In genomic region chr16:68003031-68003430, GRCh38 we compare ENCODE assay signal across 32 cellular contexts. TPM values are rescaled to one million over a fixed set of nuclear protein-coding genes. Genes with fewer than 3 reads are reported as not detected.
DNase-seq lines count a peak whose midpoint lies in the region; ATAC-seq and TF ChIP-seq lines count a peak whose summit lies in the region.
"Had no signal": no experiment of that assay in that cellular context is flagged by ENCODE, and none has a peak within 500 bp of the region (broad histone marks: within the 10 kb centered on the region; RNA-seq: fewer than 3 reads in every experiment).

No MANE protein-coding gene starts in this region.

- H3K27me3 Mint-ChIP-seq in CD4-positive, alpha-beta memory T cell: no peaks in the 10 kb centered on the region
- H3K27me3 Mint-ChIP-seq in Caco-2 (ENCODE audit: insufficient read depth, unreplicated experiment): no peaks in the 10 kb centered on the region
- H3K27me3 Mint-ChIP-seq: activated CD8-positive, alpha-beta T cell treated with anti-CD3 and anti-CD28 coated beads for 36 hours; activated naive CD4-positive, alpha-beta T cell treated with anti-CD3 and anti-CD28 coated beads, Interleukin-2, amount 10 ng/mL, durations not matched to agents 7 days and 5 days; activated T-helper 17 cell treated with anti-CD3 and anti-CD28 coated beads, Interleukin-2, amount 50 U/mL, for 72 hours had no signal

- no peak overlapping the region for H2AFZ ChIP-seq in IMR-90 (replicated peaks; ENCODE audit: low read length, poor library complexity)
- H2AFZ ChIP-seq in osteoblast (ENCODE audit: low read length): no peak overlapping the region

- H3K56ac ChIP-seq in IMR-90 (ENCODE audit: extremely low read depth, insufficient read depth, low read length): no peak overlapping the region

- H2BK15ac ChIP-seq in IMR-90 (ENCODE audit: low read depth, low read length): no peak overlapping the region

- no peaks in the 10 kb centered on the region for H3K9me3 Mint-ChIP-seq in CD4-positive, alpha-beta memory T cell
- H3K9me3 Mint-ChIP-seq in Caco-2 (ENCODE audit: unreplicated experiment): no peaks in the 10 kb centered on the region
- H3K9me3 Mint-ChIP-seq: activated CD8-positive, alpha-beta T cell treated with anti-CD3 and anti-CD28 coated beads for 36 hours; activated T-helper 17 cell treated with anti-CD3 and anti-CD28 coated beads, Interleukin-2, amount 50 U/mL, for 72 hours; brain had no signal

- H2AK5ac ChIP-seq in IMR-90 (ENCODE audit: low read depth, low read length): no peak overlapping the region

- H2BK120ac ChIP-seq in IMR-90 (ENCODE audit: low read depth, low read length): no peak overlapping the region

- TF ChIP-seq CTCF in IMR-90 (conservative IDR thresholded peaks at IDR 0.05; ENCODE audit: low read depth, low read length): no peak
- TF ChIP-seq CTCF in fibroblast of mammary gland (conservative IDR thresholded peaks at IDR 0.05; ENCODE audit: control insufficient read depth, insufficient read depth, low read depth, low read length): no peak
- TF ChIP-seq CTCF in osteoblast (IDR thresholded peaks at IDR 0.05; ENCODE audit: extremely low read depth, low read depth, low read length): no peak
- no peak for TF ChIP-seq CTCF in Caco-2 (IDR thresholded peaks at IDR 0.05; ENCODE audit: insufficient read depth in 1 of 2, low read depth in 1 of 2, low read length in 1 of 2, severe bottlenecking in 1 of 2, unreplicated experiment in 1 of 2)

- no peak overlapping the region for H2BK5ac ChIP-seq in IMR-90 (ENCODE audit: low read depth, low read length, poor library complexity, severe bottlenecking)

- no peak overlapping the region for H3K9ac ChIP-seq in IMR-90 (ENCODE audit: low read depth, low read length)

- no peak for TF ChIP-seq POLR2A in IMR-90 (IDR thresholded peaks at IDR 0.05; ENCODE audit: low read depth, low read length)

- no CpG with 5 or more reads among the region's 4 CpGs for WGBS in IMR-90 (ENCODE audit: extremely low coverage in 2 of 2, insufficient read length in 1 of 2), 2 experiments

- BruUV-seq in IMR-90 (replicated peaks; lab: Mats Ljungman, UMichigan) (no TSS peak), Caco-2 (replicated peaks; lab: Mats Ljungman, UMichigan) (no TSS peak)

- no peaks in the 10 kb centered on the region for H3K79me1 ChIP-seq in IMR-90 (ENCODE audit: low read depth in 1 of 2, low read length in 2 of 2)

- H4K8ac ChIP-seq in IMR-90 (ENCODE audit: low read depth in 2 of 2, low read length in 2 of 2): no peak overlapping the region

- dilution Hi-C loops in IMR-90 (cut with HindIII; ENCODE audit: low sequenced_read_pairs, unreplicated experiment): no loop called here

- no peak overlapping the region for H3K4ac ChIP-seq in IMR-90 (ENCODE audit: low read depth, low read length)

- H3K4me1 Mint-ChIP-seq in CD4-positive, alpha-beta memory T cell: peaks cover 40 to 70% (median 55%) of the 10 kb centered on the region in 4 donors
- H3K4me1 Mint-ChIP-seq in Caco-2 (ENCODE audit: low read depth, unreplicated experiment): no peaks in the 10 kb centered on the region
- H3K4me1 Mint-ChIP-seq: brain had no signal

- H3K23ac ChIP-seq in IMR-90 (ENCODE audit: low read depth, low read length): no peak overlapping the region

- intact Hi-C loops in CD4-positive, alpha-beta memory T cell (cut with micrococcal nuclease): no loop called here
- intact Hi-C loops in IMR-90 (cut with micrococcal nuclease): no loop called here
- intact Hi-C loops in Caco-2 (cut with micrococcal nuclease; ENCODE audit: unreplicated experiment): no loop called here

- H3K9me3 ChIP-seq in CD4-positive, alpha-beta memory T cell (ENCODE audit: control insufficient read depth in 1 of 2, low read length in 2 of 2): no peaks in the 10 kb centered on the region
- H3K9me3 ChIP-seq in IMR-90 (ENCODE audit: control insufficient read depth, insufficient read depth, low read length) (no peaks in the 10 kb centered on the region), osteoblast (ENCODE audit: low read depth, low read length) (no peaks in the 10 kb centered on the region), Caco-2 (no peaks in the 10 kb centered on the region)
- H3K9me3 ChIP-seq: prostate gland, right lobe of liver, transverse colon had no signal

- no peak overlapping the region for H3K4me3 ChIP-seq in CD4-positive, alpha-beta memory T cell (ENCODE audit: low read length in 2 of 2)
- H3K4me3 ChIP-seq in IMR-90 (ENCODE audit: insufficient read depth, low read depth, low read length) (no peak overlapping the region), fibroblast of mammary gland (ENCODE audit: control insufficient read depth, low read depth, low read length) (no peak overlapping the region), osteoblast (ENCODE audit: insufficient read depth, low read length) (no peak overlapping the region), Caco-2 (ENCODE audit: low read depth, low read length) (no peak overlapping the region)
- H3K4me3 ChIP-seq: prostate gland, right lobe of liver, transverse colon had no signal

- H4K91ac ChIP-seq in IMR-90 (ENCODE audit: insufficient read depth, low read depth, low read length): no peak overlapping the region

- ATAC-seq in IMR-90 (ENCODE audit: low read depth) (no peak), HG03457 (IDR thresholded peaks at IDR 0.05; ENCODE audit: unreplicated experiment) (no peak)
- ATAC-seq: activated CD8-positive, alpha-beta T cell treated with anti-CD3 and anti-CD28 coated beads for 36 hours; activated T-helper 17 cell treated with anti-CD3 and anti-CD28 coated beads, Interleukin-2, amount 50 U/mL, for 72 hours; left lobe of liver; right lobe of liver had no signal

- H3K36me3 ChIP-seq in CD4-positive, alpha-beta memory T cell (ENCODE audit: insufficient read depth, low read length): no peaks in the 10 kb centered on the region
- H3K36me3 ChIP-seq in IMR-90 (ENCODE audit: control insufficient read depth, insufficient read depth, low read length) (no peaks in the 10 kb centered on the region), osteoblast (ENCODE audit: insufficient read depth, low read length) (no peaks in the 10 kb centered on the region), Caco-2 (ENCODE audit: control insufficient read depth, insufficient read depth, low read length) (no peaks in the 10 kb centered on the region)
- H3K36me3 ChIP-seq: prostate gland, right lobe of liver, transverse colon had no signal

- in situ Hi-C loops in IMR-90 (cut with MboI; ENCODE audit: low sequenced_read_pairs): no loop called here

- H3K4me3 Mint-ChIP-seq in CD4-positive, alpha-beta memory T cell: no peak overlapping the region
- no peak overlapping the region for H3K4me3 Mint-ChIP-seq in Caco-2 (ENCODE audit: unreplicated experiment)
- H3K4me3 Mint-ChIP-seq: activated CD8-positive, alpha-beta T cell treated with anti-CD3 and anti-CD28 coated beads for 36 hours; activated naive CD4-positive, alpha-beta T cell treated with anti-CD3 and anti-CD28 coated beads, Interleukin-2, amount 10 ng/mL, durations not matched to agents 7 days and 5 days; activated T-helper 17 cell treated with anti-CD3 and anti-CD28 coated beads, Interleukin-2, amount 50 U/mL, for 72 hours; brain had no signal

- POLR2A ChIA-PET in CD4-positive, alpha-beta memory T cell (lab: Charles Lee; ENCODE audit: partially characterized antibody): interaction anchor here (0.6 to 4.2 kb wide), 8 partner anchors 9 to 104 kb away, joined by 3 to 35 read pairs (median 5); partner anchors contain the start of genes DDX28, DUS2 and NFATC3
- POLR2A ChIA-PET in IMR-90 (lab: Charles Lee; ENCODE audit: unreplicated experiment): no interaction called here
- POLR2A ChIA-PET in Caco-2 (lab: Charles Lee): interaction anchor here (1.4 kb wide), 1 partner anchor 20 kb away, joined by 7 read pairs; the partner anchor contains the start of genes DDX28 and DUS2

- H3K27ac Mint-ChIP-seq in CD4-positive, alpha-beta memory T cell: peak overlapping the region; percentile 23 to 86 (median 48)
- H3K27ac Mint-ChIP-seq in Caco-2 (ENCODE audit: unreplicated experiment): no peak overlapping the region
- H3K27ac Mint-ChIP-seq: activated CD8-positive, alpha-beta T cell treated with anti-CD3 and anti-CD28 coated beads for 36 hours; activated naive CD4-positive, alpha-beta T cell treated with anti-CD3 and anti-CD28 coated beads, Interleukin-2, amount 10 ng/mL, durations not matched to agents 7 days and 5 days; activated T-helper 17 cell treated with anti-CD3 and anti-CD28 coated beads, Interleukin-2, amount 50 U/mL, for 72 hours; brain had no signal

- H3K27ac ChIP-seq in CD4-positive, alpha-beta memory T cell (ENCODE audit: low read depth, low read length): no peak overlapping the region
- H3K27ac ChIP-seq in IMR-90 (ENCODE audit: insufficient read depth, low read length): no peak overlapping the region
- H3K27ac ChIP-seq in osteoblast (ENCODE audit: low read depth, low read length): no peak overlapping the region
- H3K27ac ChIP-seq: prostate gland, right lobe of liver, transverse colon had no signal

- H3K14ac ChIP-seq in IMR-90 (replicated peaks; ENCODE audit: low read depth, low read length): no peak overlapping the region

- H3K4me2 ChIP-seq in IMR-90 (ENCODE audit: low read depth, low read length) (no peak overlapping the region), osteoblast (ENCODE audit: insufficient read depth, low read length) (peak overlapping the region; percentile 10)

- H3K27me3 ChIP-seq in CD4-positive, alpha-beta memory T cell (ENCODE audit: insufficient read depth, low read length): no peaks in the 10 kb centered on the region
- H3K27me3 ChIP-seq in IMR-90 (ENCODE audit: control insufficient read depth, insufficient read depth, low read length) (no peaks in the 10 kb centered on the region), osteoblast (ENCODE audit: insufficient read depth, low read length) (no peaks in the 10 kb centered on the region), Caco-2 (replicated peaks; ENCODE audit: control insufficient read depth, insufficient read depth, low read length) (no peaks in the 10 kb centered on the region)
- H3K27me3 ChIP-seq: right lobe of liver, transverse colon had no signal

- no peak overlapping the region for H2BK20ac ChIP-seq in IMR-90 (ENCODE audit: low read depth, low read length)

- no peaks in the 10 kb centered on the region for H3K36me3 Mint-ChIP-seq in CD4-positive, alpha-beta memory T cell
- no peaks in the 10 kb centered on the region for H3K36me3 Mint-ChIP-seq in Caco-2 (ENCODE audit: insufficient read depth, unreplicated experiment)
- H3K36me3 Mint-ChIP-seq: brain had no signal

- H4K5ac ChIP-seq in IMR-90 (ENCODE audit: low read depth, low read length): no peak overlapping the region

- no peak for TF ChIP-seq RAD21 in IMR-90 (IDR thresholded peaks at IDR 0.05; ENCODE audit: low read length)

- H3K79me2 ChIP-seq in osteoblast (ENCODE audit: insufficient read depth, low read length): no peaks in the 10 kb centered on the region

- H3K4me1 ChIP-seq in CD4-positive, alpha-beta memory T cell (ENCODE audit: insufficient read depth, low read length): peaks cover 82% of the 10 kb centered on the region
- H3K4me1 ChIP-seq in IMR-90 (ENCODE audit: control insufficient read depth, insufficient read depth, low read length) (peaks cover 5% of the 10 kb centered on the region), osteoblast (ENCODE audit: insufficient read depth, low read length) (peaks cover 7% of the 10 kb centered on the region), Caco-2 (no peaks in the 10 kb centered on the region)
- H3K4me1 ChIP-seq: prostate gland, right lobe of liver had no signal

- no peak overlapping the region for H2AK9ac ChIP-seq in IMR-90 (replicated peaks; ENCODE audit: low read depth, low read length, poor library complexity)

- H4K20me1 ChIP-seq in IMR-90 (ENCODE audit: insufficient read depth, low read length) (no peaks in the 10 kb centered on the region), osteoblast (ENCODE audit: insufficient read depth, low read length) (no peaks in the 10 kb centered on the region)

- CTCF ChIA-PET in CD4-positive, alpha-beta memory T cell (lab: Charles Lee; ENCODE audit: partially characterized antibody): interaction anchor here (1.6 to 6.5 kb wide), 5 partner anchors 9 to 119 kb away, joined by 4 to 45 read pairs (median 38); partner anchors contain the start of genes DDX28 and DUS2
- CTCF ChIA-PET in IMR-90 (lab: Yijun Ruan, JAX) (interaction anchor here (1.1 kb wide), 1 partner anchor 13 kb away, joined by 3 read pairs; no protein-coding TSS in a partner anchor), Caco-2 (lab: Charles Lee) (interaction anchor here (0.6 kb wide), 1 partner anchor 231 kb away, joined by 3 read pairs; no protein-coding TSS in a partner anchor)

- no peak overlapping the region for H3K18ac ChIP-seq in IMR-90 (ENCODE audit: low read depth, low read length)

- peaks cover 14% of the 10 kb centered on the region for H3K9me1 ChIP-seq in IMR-90 (ENCODE audit: insufficient read depth, low read length)

- DNase-seq in CD4-positive, alpha-beta memory T cell: no peak
- DNase-seq in IMR-90 (peak; percentile 54), fibroblast of mammary gland (ENCODE audit: low read depth) (peak; percentile 87), osteoblast (ENCODE audit: insufficient read length, low spot score, missing footprints) (peak; percentile 96), Caco-2 (no peak), NCI-H82 treated with DMSO at 0.1 percent for 48 hours (lab: John Stamatoyannopoulos, UW; ENCODE audit: unreplicated experiment) (no peak), T-helper 9 cell (no peak)
- DNase-seq: activated CD8-positive, alpha-beta T cell treated with anti-CD3 and anti-CD28 coated beads for 36 hours; activated naive CD4-positive, alpha-beta T cell treated with anti-CD3 and anti-CD28 coated beads, Interleukin-2, amount 10 ng/mL, durations not matched to agents 7 days and 5 days; amniotic stem cell; C1 segment of cervical spinal cord; DND-41; Karpas-422; NCI-H1436 treated with DMSO at 0.1 percent for 48 hours; NCI-H226; NCI-H748 treated with DMSO at 0.1 percent for 48 hours; right lobe of liver; SHP77 treated with DMSO at 0.1 percent for 48 hours; stimulated activated CD4-positive, alpha-beta T cell treated with anti-CD3 and anti-CD28 coated beads, Interleukin-4, amount 100 ng/mL, for 1 hour; transverse colon had no signal

RNA-seq across cellular contexts. Expression of gene DPEP2, which starts 3.7 kb away (rescaled TPM):
- total RNA-seq in CD4-positive, alpha-beta memory T cell: 100 to 1,000 TPM; 106 to 119 TPM
- 10 to 100 TPM; 46.9 to 58.8 TPM for polyA plus RNA-seq in CD4-positive, alpha-beta memory T cell
- total RNA-seq in IMR-90 (2012; rRNA removed) (not detected in 2 replicates), osteoblast (not detected in 2 replicates), Caco-2 (2022) (not detected in 2 replicates)
- not detected in 2 replicates for polyA plus RNA-seq in IMR-90 (2012; rRNA removed)
- polyA plus RNA-seq in IMR-90 (2012; cell fraction: cytosol; rRNA removed): 0.13 TPM in 1 of 2 replicates, not detected in the other
- 0.02 and 0.08 TPM in 2 replicates for polyA plus RNA-seq in IMR-90 (2012; cell fraction: nucleus; rRNA removed; ENCODE audit: low replicate concordance)
- total RNA-seq: H4 had no signal
- polyA plus RNA-seq: AG04450 had no signal

RNA-seq across cellular contexts. Expression of gene DPEP2NB, which starts 12.7 kb away (rescaled TPM):
- not detected for total RNA-seq in CD4-positive, alpha-beta memory T cell
- polyA plus RNA-seq in CD4-positive, alpha-beta memory T cell: not detected
- total RNA-seq in IMR-90 (2012; rRNA removed) (not detected in 2 replicates), osteoblast (not detected in 2 replicates), Caco-2 (2022) (not detected in 2 replicates)
- not detected in 2 replicates for polyA plus RNA-seq in IMR-90 (2012; rRNA removed)
- not detected in 2 replicates for polyA plus RNA-seq in IMR-90 (2012; cell fraction: cytosol; rRNA removed)
- not detected in 2 replicates for polyA plus RNA-seq in IMR-90 (2012; cell fraction: nucleus; rRNA removed; ENCODE audit: low replicate concordance)
- total RNA-seq: activated CD8-positive, alpha-beta T cell treated with anti-CD3 and anti-CD28 coated beads for 36 hours; activated T-helper 17 cell treated with anti-CD3 and anti-CD28 coated beads, Interleukin-2, amount 50 U/mL, for 72 hours; cerebellum; endothelial cell of umbilical vein; H4; left lobe of liver; mesenteric fat pad; right lobe of liver; T-helper 2 cell treated with Interferon-gamma antibody and Interleukin-4, amounts not matched to agents 100 ng/mL and 5 ng/mL, for 36 hours; transverse colon had no signal
- polyA plus RNA-seq: AG04450, endothelial cell of umbilical vein had no signal

RNA-seq across cellular contexts. Expression of gene DDX28, which starts 20.0 kb away (rescaled TPM):
- total RNA-seq in CD4-positive, alpha-beta memory T cell: 10 to 100 TPM; 16.1 to 17.0 TPM
- polyA plus RNA-seq in CD4-positive, alpha-beta memory T cell: 10 to 100 TPM; 36.0 to 55.8 TPM
- total RNA-seq in IMR-90 (2012; rRNA removed) (8.9 and 10.0 TPM in 2 replicates), osteoblast (10.5 and 12.4 TPM in 2 replicates), Caco-2 (2022) (15.9 and 17.1 TPM in 2 replicates)
- 9.0 and 9.2 TPM in 2 replicates for polyA plus RNA-seq in IMR-90 (2012; rRNA removed)
- 7.3 and 7.9 TPM in 2 replicates for polyA plus RNA-seq in IMR-90 (2012; cell fraction: cytosol; rRNA removed)
- 3.4 and 5.0 TPM in 2 replicates for polyA plus RNA-seq in IMR-90 (2012; cell fraction: nucleus; rRNA removed; ENCODE audit: low replicate concordance)

RNA-seq across cellular contexts. Expression of gene DUS2, which starts 20.1 kb away (rescaled TPM):
- 10 to 100 TPM; 13.8 to 14.6 TPM for total RNA-seq in CD4-positive, alpha-beta memory T cell
- polyA plus RNA-seq in CD4-positive, alpha-beta memory T cell: 10 to 100 TPM in 1 of 2 donors, 1 to 10 TPM in 1; 9.0 to 11.9 TPM
- total RNA-seq in IMR-90 (2012; rRNA removed) (28.1 and 30.5 TPM in 2 replicates), osteoblast (8.7 and 8.8 TPM in 2 replicates), Caco-2 (2022) (33.6 and 37.4 TPM in 2 replicates)
- polyA plus RNA-seq in IMR-90 (2012; rRNA removed): 15.8 TPM in 2 replicates
- polyA plus RNA-seq in IMR-90 (2012; cell fraction: cytosol; rRNA removed): 10.6 and 17.2 TPM in 2 replicates
- 27.4 and 28.5 TPM in 2 replicates for polyA plus RNA-seq in IMR-90 (2012; cell fraction: nucleus; rRNA removed; ENCODE audit: low replicate concordance)

RNA-seq across cellular contexts. Expression of gene DPEP3, which starts 22.7 kb away (rescaled TPM):
- 1 to 10 TPM in 1 of 2 experiments, under 1 TPM in 1; 0.91 to 1.2 TPM for total RNA-seq in CD4-positive, alpha-beta memory T cell
- polyA plus RNA-seq in CD4-positive, alpha-beta memory T cell: not detected
- total RNA-seq in IMR-90 (2012; rRNA removed) (not detected in 2 replicates), osteoblast (not detected in 2 replicates), Caco-2 (2022) (not detected in 2 replicates)
- not detected in 2 replicates for polyA plus RNA-seq in IMR-90 (2012; rRNA removed)
- not detected in 2 replicates for polyA plus RNA-seq in IMR-90 (2012; cell fraction: cytosol; rRNA removed)
- not detected in 2 replicates for polyA plus RNA-seq in IMR-90 (2012; cell fraction: nucleus; rRNA removed; ENCODE audit: low replicate concordance)
- total RNA-seq: cerebellum, endothelial cell of umbilical vein, fibroblast of villous mesenchyme, H4, left lobe of liver, transverse colon had no signal
- polyA plus RNA-seq: AG04450 had no signal

Comparison
In these comparisons a context has a peak if more than half of its experiments do, and no peak if none do; other contexts are left out.
1. DNase-seq: peak in IMR-90 (single experiment), fibroblast of mammary gland (single experiment) and osteoblast (single experiment); none in CD4-positive, alpha-beta memory T cell (0 of 5), Caco-2 (0 of 2), NCI-H82 treated with DMSO at 0.1 percent for 48 hours (single experiment) and T-helper 9 cell (single experiment).
2. RNA of gene DPEP2, which starts 3.7 kb away (total RNA-seq): 106 to 119 TPM in CD4-positive, alpha-beta memory T cell; not detected in Caco-2, not detected in IMR-90 and not detected in osteoblast; every median in the first group is over 100 times any median in the second.